3 cellular contexts compared by ENCODE assay signal in the genomic region with DNA sequence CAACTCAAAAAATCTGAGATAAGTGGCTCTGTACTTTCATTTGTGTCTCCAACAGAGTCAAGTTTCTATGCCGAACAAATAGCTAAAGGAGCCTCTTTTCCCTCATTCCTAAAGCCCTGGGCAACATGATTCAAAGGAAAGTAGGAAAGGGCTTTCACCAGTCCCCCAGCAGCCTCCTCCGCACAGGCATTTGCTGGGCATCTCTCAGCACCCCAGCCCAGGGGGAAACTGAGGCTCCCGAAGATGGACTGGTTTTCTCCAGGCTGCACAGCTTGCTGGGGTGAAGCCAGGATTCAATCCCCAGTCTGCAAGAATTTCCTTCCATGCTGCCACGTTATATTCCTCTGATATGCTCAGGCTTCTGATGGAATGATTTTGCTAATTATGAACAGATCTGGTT.
"Had no signal": no experiment of that assay in that cellular context is flagged by ENCODE, and none has a peak within 500 bp of the region (broad histone marks: within the 10 kb centered on the region; RNA-seq: fewer than 3 reads in every experiment).

No MANE protein-coding gene starts in this region.

- DNase-seq: GDM1, GF-D8 had no signal

- H3K4me3 ChIP-seq: GM12878 had no signal

- ATAC-seq: GM12878 had no signal
